ENCODE assay signal across 8 cellular contexts in the genomic region with DNA sequence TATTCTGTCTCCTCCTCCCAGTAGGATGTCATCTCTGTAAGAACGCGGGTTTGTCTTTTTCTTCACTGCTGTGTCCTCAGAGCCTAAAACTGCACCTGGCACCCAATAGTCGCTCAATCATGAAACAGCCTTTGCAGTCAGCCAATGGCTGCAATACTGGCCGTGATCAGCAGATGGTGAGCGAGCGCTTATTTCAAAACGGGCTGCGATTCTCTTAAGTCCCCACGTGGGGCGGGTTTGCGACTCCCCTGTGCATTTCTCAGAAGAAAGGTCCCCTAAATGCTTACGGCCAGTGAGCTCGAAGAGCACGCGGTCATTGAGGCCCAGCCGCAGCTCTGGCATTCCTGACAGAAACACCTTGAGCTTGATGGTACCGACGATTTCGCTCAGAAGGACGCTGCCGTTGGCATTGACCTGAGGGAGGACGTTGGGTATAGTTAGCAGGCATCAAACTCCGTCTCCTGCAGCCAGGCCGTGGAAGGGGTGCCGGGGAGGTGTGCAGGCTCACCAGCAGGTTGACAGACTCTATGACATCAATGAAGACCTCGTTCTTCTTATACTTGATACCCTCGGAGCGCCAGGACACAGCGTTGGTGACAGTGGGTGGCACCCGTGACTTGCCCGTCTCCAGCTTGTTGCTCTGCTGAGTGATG. TPM values are rescaled to one million over a fixed set of nuclear protein-coding genes. Genes with fewer than 3 reads are reported as not detected.
DNase-seq lines count a peak whose midpoint lies in the region; ATAC-seq and TF ChIP-seq lines count a peak whose summit lies in the region.

No MANE protein-coding gene starts in this region.

- H3K4me3 ChIP-seq in NB4 (ENCODE audit: low read depth, low read length): no peak overlapping the region
- no peak overlapping the region for H3K4me3 ChIP-seq in upper lobe of left lung

- H3K27ac ChIP-seq in upper lobe of left lung: no peak overlapping the region

- intact Hi-C loops in Right ventricle myocardium inferior (cut with DNase I) (loop anchor here (1.0 to 2.0 kb wide), 2 partner anchors 63 to 120 kb away; a partner anchor contains a TSS), posterior vena cava (cut with DNase I) (loop anchor here in 1 of 2 donors (5.0 kb wide), 1 partner anchor 116 kb away; no protein-coding TSS in a partner anchor)

- no peaks in the 10 kb centered on the region for H3K36me3 ChIP-seq in upper lobe of left lung

- peaks cover 4 to 13% (median 5%) of the 10 kb centered on the region in 4 donors for H3K4me1 ChIP-seq in upper lobe of left lung

- WGBS in upper lobe of left lung, 2 donors: 39 to 41% methylated on average over 14 to 26 of the region's 31 CpGs

- no peak for TF ChIP-seq POLR2A in NB4 (IDR thresholded peaks at IDR 0.05; ENCODE audit: extremely low read depth, insufficient read length)
- no peak for TF ChIP-seq POLR2A in upper lobe of left lung (IDR thresholded peaks at IDR 0.05)

- H3K9me3 ChIP-seq in upper lobe of left lung: no peaks in the 10 kb centered on the region

- ATAC-seq in SK-N-SH treated with all-trans-retinoic acid at 6 μM for 48 hours: peak; percentile 90
- ATAC-seq in Right ventricle myocardium inferior: peak; percentile 89
- ATAC-seq in upper lobe of left lung (ENCODE audit: low FRiP score in 2 of 2): peak; percentile 93 to 95
- no peak for ATAC-seq in GM18873 (IDR thresholded peaks at IDR 0.05; ENCODE audit: low FRiP score, unreplicated experiment)

- no peaks in the 10 kb centered on the region for H3K27me3 ChIP-seq in upper lobe of left lung

- peak; percentile 79 for DNase-seq in GM10266 (ENCODE audit: extremely low spot score)
- peak; percentile 99 for DNase-seq in NB4 (ENCODE audit: low read depth)
- peak; percentile 92 for DNase-seq in activated naive CD4-positive, alpha-beta T cell treated with anti-CD3 and anti-CD28 coated beads, Interleukin-2, amount 50 U/mL, for 16 hours
- DNase-seq in Right ventricle myocardium inferior (ENCODE audit: missing footprints): peak; percentile 92
- peak; percentile 95 for DNase-seq in posterior vena cava (ENCODE audit: low spot score)
- peak in 1 of 2 donors; percentile 91 for DNase-seq in upper lobe of left lung

- TF ChIP-seq EP300 in upper lobe of left lung (IDR thresholded peaks at IDR 0.05): no peak

- TF ChIP-seq CTCF in GM10266 (IDR thresholded peaks at IDR 0.05; ENCODE audit: control insufficient read depth, insufficient read depth, low read depth, missing control alignments) (peak; percentile 99), NB4 (IDR thresholded peaks at IDR 0.05; ENCODE audit: low read depth, low read length) (peak; percentile 100), upper lobe of left lung (IDR thresholded peaks at IDR 0.05) (peak; percentile 96 to 99 (median 98))

TF ChIP-seq in SK-N-SH treated with all-trans-retinoic acid at 6 μM for 48 hours, 23 proteins besides CTCF, POLR2A, EP300 and RAD21:
- TF ChIP-seq TCF4 (CRISPR knock-in tag; IDR thresholded peaks at IDR 0.05; ENCODE audit: borderline replicate concordance) (no peak), RARB (CRISPR knock-in tag; IDR thresholded peaks at IDR 0.05) (no peak), BACH2 (CRISPR knock-in tag; IDR thresholded peaks at IDR 0.05; ENCODE audit: borderline replicate concordance) (no peak), PPARA (CRISPR knock-in tag; IDR thresholded peaks at IDR 0.05; ENCODE audit: borderline replicate concordance) (no peak), OSR1 (CRISPR knock-in tag; IDR thresholded peaks at IDR 0.05) (no peak), ZNF70 (CRISPR knock-in tag; IDR thresholded peaks at IDR 0.05) (no peak), SNAI2 (CRISPR knock-in tag; IDR thresholded peaks at IDR 0.05) (no peak), ZC3H10 (CRISPR knock-in tag; IDR thresholded peaks at IDR 0.05) (no peak), GLIS3 (CRISPR knock-in tag; IDR thresholded peaks at IDR 0.05) (no peak), ISL1 (CRISPR knock-in tag; IDR thresholded peaks at IDR 0.05) (no peak)
- TF ChIP-seq, protein P1, sequence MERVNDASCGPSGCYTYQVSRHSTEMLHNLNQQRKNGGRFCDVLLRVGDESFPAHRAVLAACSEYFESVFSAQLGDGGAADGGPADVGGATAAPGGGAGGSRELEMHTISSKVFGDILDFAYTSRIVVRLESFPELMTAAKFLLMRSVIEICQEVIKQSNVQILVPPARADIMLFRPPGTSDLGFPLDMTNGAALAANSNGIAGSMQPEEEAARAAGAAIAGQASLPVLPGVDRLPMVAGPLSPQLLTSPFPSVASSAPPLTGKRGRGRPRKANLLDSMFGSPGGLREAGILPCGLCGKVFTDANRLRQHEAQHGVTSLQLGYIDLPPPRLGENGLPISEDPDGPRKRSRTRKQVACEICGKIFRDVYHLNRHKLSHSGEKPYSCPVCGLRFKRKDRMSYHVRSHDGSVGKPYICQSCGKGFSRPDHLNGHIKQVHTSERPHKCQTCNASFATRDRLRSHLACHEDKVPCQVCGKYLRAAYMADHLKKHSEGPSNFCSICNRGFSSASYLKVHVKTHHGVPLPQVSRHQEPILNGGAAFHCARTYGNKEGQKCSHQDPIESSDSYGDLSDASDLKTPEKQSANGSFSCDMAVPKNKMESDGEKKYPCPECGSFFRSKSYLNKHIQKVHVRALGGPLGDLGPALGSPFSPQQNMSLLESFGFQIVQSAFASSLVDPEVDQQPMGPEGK (CRISPR knock-in tag; IDR thresholded peaks at IDR 0.05; ENCODE audit: borderline replicate concordance): no peak
- TF ChIP-seq, protein P2, sequence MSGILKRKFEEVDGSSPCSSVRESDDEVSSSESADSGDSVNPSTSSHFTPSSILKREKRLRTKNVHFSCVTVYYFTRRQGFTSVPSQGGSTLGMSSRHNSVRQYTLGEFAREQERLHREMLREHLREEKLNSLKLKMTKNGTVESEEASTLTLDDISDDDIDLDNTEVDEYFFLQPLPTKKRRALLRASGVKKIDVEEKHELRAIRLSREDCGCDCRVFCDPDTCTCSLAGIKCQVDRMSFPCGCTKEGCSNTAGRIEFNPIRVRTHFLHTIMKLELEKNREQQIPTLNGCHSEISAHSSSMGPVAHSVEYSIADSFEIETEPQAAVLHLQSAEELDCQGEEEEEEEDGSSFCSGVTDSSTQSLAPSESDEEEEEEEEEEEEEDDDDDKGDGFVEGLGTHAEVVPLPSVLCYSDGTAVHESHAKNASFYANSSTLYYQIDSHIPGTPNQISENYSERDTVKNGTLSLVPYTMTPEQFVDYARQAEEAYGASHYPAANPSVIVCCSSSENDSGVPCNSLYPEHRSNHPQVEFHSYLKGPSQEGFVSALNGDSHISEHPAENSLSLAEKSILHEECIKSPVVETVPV (CRISPR knock-in tag; IDR thresholded peaks at IDR 0.05): no peak
- TF ChIP-seq, protein P3, sequence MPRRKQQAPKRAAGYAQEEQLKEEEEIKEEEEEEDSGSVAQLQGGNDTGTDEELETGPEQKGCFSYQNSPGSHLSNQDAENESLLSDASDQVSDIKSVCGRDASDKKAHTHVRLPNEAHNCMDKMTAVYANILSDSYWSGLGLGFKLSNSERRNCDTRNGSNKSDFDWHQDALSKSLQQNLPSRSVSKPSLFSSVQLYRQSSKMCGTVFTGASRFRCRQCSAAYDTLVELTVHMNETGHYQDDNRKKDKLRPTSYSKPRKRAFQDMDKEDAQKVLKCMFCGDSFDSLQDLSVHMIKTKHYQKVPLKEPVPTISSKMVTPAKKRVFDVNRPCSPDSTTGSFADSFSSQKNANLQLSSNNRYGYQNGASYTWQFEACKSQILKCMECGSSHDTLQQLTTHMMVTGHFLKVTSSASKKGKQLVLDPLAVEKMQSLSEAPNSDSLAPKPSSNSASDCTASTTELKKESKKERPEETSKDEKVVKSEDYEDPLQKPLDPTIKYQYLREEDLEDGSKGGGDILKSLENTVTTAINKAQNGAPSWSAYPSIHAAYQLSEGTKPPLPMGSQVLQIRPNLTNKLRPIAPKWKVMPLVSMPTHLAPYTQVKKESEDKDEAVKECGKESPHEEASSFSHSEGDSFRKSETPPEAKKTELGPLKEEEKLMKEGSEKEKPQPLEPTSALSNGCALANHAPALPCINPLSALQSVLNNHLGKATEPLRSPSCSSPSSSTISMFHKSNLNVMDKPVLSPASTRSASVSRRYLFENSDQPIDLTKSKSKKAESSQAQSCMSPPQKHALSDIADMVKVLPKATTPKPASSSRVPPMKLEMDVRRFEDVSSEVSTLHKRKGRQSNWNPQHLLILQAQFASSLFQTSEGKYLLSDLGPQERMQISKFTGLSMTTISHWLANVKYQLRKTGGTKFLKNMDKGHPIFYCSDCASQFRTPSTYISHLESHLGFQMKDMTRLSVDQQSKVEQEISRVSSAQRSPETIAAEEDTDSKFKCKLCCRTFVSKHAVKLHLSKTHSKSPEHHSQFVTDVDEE (CRISPR knock-in tag; IDR thresholded peaks at IDR 0.05): no peak

RNA-seq across cellular contexts. Expression of a gene that starts 6.0 kb away (rescaled TPM):
- total RNA-seq in Right ventricle myocardium inferior: not detected
- total RNA-seq in posterior vena cava: not detected
- 10 to 100 TPM; 35.1 to 63.1 (median 45.7) TPM for total RNA-seq in upper lobe of left lung

RNA-seq across cellular contexts. Expression of a gene that starts 12.3 kb away (rescaled TPM):
- 9.9 TPM for total RNA-seq in Right ventricle myocardium inferior
- 10 to 100 TPM in 1 of 2 donors, 1 to 10 TPM in 1; 8.1 to 15.0 TPM for total RNA-seq in posterior vena cava
- total RNA-seq in upper lobe of left lung: 10 to 100 TPM in 5 of 6 donors, 1 to 10 TPM in 1; 2.1 to 21.3 (median 15.9) TPM

RNA-seq across cellular contexts. Expression of a gene that starts 15.3 kb away (rescaled TPM):
- total RNA-seq in Right ventricle myocardium inferior: 10.8 TPM
- total RNA-seq in posterior vena cava: 10 to 100 TPM; 15.1 to 16.5 TPM
- 10 to 100 TPM; 13.1 to 74.4 (median 24.5) TPM for total RNA-seq in upper lobe of left lung

RNA-seq across cellular contexts. Expression of a gene that starts 37.4 kb away (rescaled TPM):
- total RNA-seq in Right ventricle myocardium inferior (47.6 TPM), posterior vena cava (10 to 100 TPM; 14.2 to 14.8 TPM), upper lobe of left lung (10 to 100 TPM; 18.1 to 49.2 (median 27.7) TPM)

RNA-seq across cellular contexts. Expression of a gene that starts 44.2 kb away (rescaled TPM):
- total RNA-seq in Right ventricle myocardium inferior (71.4 TPM), posterior vena cava (100 to 1,000 TPM in 1 of 2 donors, 10 to 100 TPM in 1; 72.2 to 108 TPM), upper lobe of left lung (100 to 1,000 TPM; 117 to 333 (median 197) TPM)

Comparison
In these comparisons a context has a peak if more than half of its experiments do, and no peak if none do; other contexts are left out.
1. RNA of a gene that starts 6.0 kb away (total RNA-seq): 35.1 to 63.1 TPM in upper lobe of left lung; not detected in Right ventricle myocardium inferior (single experiment) and not detected in posterior vena cava; every median in the first group is over 10 times any median in the second.
2. Peak in every context shown above with its lines, with median percentiles within 50 percentile points of each other: CTCF ChIP-seq.